12 cellular contexts compared by ENCODE assay signal in the genomic region with DNA sequence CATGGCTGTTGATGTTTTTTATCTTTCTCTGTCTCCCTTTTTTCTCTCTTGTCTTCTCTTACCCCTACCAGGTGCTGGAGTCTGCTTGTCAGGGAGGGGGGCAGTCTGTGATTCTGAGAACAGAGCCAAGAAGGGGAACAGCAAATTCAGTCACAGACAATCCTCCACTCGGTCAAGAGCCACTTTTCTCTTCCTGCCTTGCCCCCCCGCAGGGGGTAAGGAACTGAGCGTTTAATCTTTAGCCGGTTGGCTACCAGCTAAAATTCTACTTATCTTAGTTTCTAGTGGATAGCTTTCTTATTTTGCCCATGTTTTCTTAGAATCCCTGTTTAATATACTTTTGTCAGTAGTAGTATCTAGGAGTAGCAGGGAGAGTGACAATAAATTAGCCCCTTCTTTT. TPM values are rescaled to one million over a fixed set of nuclear protein-coding genes. Genes with fewer than 3 reads are reported as not detected.
DNase-seq lines count a peak whose midpoint lies in the region; ATAC-seq, FAIRE-seq and TF ChIP-seq lines count a peak whose summit lies in the region.
"Had no signal": no experiment of that assay in that cellular context is flagged by ENCODE, and none has a peak within 500 bp of the region (broad histone marks: within the 10 kb centered on the region; RNA-seq: fewer than 3 reads in every experiment).

No MANE protein-coding gene starts in this region.

- H3K27ac ChIP-seq in astrocyte (ENCODE audit: low read depth, low read length): no peak overlapping the region
- peak overlapping the region; percentile 83 to 90 for H3K27ac ChIP-seq in aorta (ENCODE audit: low read depth in 1 of 2, low read length in 2 of 2)
- H3K27ac ChIP-seq: adrenal gland had no signal

- H3K9me3 ChIP-seq in astrocyte (ENCODE audit: insufficient read depth, low read depth, low read length) (no peaks in the 10 kb centered on the region), aorta (ENCODE audit: control insufficient read depth, low read length) (no peaks in the 10 kb centered on the region)
- H3K9me3 ChIP-seq: adrenal gland, SJSA1 had no signal

- WGBS in aorta, 2 donors: 3% methylated on average over 4 of the region's 4 CpGs
- WGBS in lower leg skin, 2 donors: 36 to 65% methylated on average over 4 of the region's 4 CpGs

- H3K4me1 Mint-ChIP-seq in stimulated activated naive CD8-positive, alpha-beta T cell treated with anti-CD3 and anti-CD28 coated beads, Interleukin-15, Interleukin-2, amounts not matched to agents 100 ng/mL and 50 ng/mL, for 24 hours (ENCODE audit: low read depth): peaks cover 22% of the 10 kb centered on the region
- H3K4me1 Mint-ChIP-seq in astrocyte (ENCODE audit: low read depth, unreplicated experiment): peaks cover 22% of the 10 kb centered on the region

- no peak for TF ChIP-seq POLR2A in lower leg skin (IDR thresholded peaks at IDR 0.05)

- no peak overlapping the region for H2AFZ ChIP-seq in astrocyte (ENCODE audit: low read depth, low read length)

- peak overlapping the region; percentile 24 for H3K9ac ChIP-seq in astrocyte (ENCODE audit: low read length)

- H3K36me3 ChIP-seq in astrocyte (ENCODE audit: insufficient read depth, low read length) (no peaks in the 10 kb centered on the region), aorta (ENCODE audit: control insufficient read depth in 1 of 2, insufficient read depth in 2 of 2, low read length in 1 of 2) (no peaks in the 10 kb centered on the region)
- H3K36me3 ChIP-seq: adrenal gland had no signal

- no peaks in the 10 kb centered on the region for H3K36me3 Mint-ChIP-seq in stimulated activated naive CD8-positive, alpha-beta T cell treated with anti-CD3 and anti-CD28 coated beads, Interleukin-15, Interleukin-2, amounts not matched to agents 100 ng/mL and 50 ng/mL, for 24 hours (ENCODE audit: low read depth)
- peaks cover 4% of the 10 kb centered on the region for H3K36me3 Mint-ChIP-seq in astrocyte (ENCODE audit: low read depth, unreplicated experiment)

- ATAC-seq in stimulated activated naive CD8-positive, alpha-beta T cell treated with anti-CD3 and anti-CD28 coated beads, Interleukin-15, Interleukin-2, amounts not matched to agents 100 U/mL and 50 U/mL, for 24 hours: no peak
- ATAC-seq in aorta (ENCODE audit: low FRiP score) (no peak), HG03469 (IDR thresholded peaks at IDR 0.05; ENCODE audit: unreplicated experiment) (no peak)

- peaks cover 7% of the 10 kb centered on the region for H3K27me3 Mint-ChIP-seq in stimulated activated naive CD8-positive, alpha-beta T cell treated with anti-CD3 and anti-CD28 coated beads, Interleukin-15, Interleukin-2, amounts not matched to agents 100 ng/mL and 50 ng/mL, for 24 hours
- no peaks in the 10 kb centered on the region for H3K27me3 Mint-ChIP-seq in astrocyte (ENCODE audit: low read depth, unreplicated experiment)

- peak overlapping the region; percentile 75 for H3K4me3 Mint-ChIP-seq in stimulated activated naive CD8-positive, alpha-beta T cell treated with anti-CD3 and anti-CD28 coated beads, Interleukin-15, Interleukin-2, amounts not matched to agents 100 ng/mL and 50 ng/mL, for 24 hours
- peak overlapping the region; percentile 91 for H3K4me3 Mint-ChIP-seq in astrocyte (ENCODE audit: unreplicated experiment)

- no peaks in the 10 kb centered on the region for H3K9me3 Mint-ChIP-seq in stimulated activated naive CD8-positive, alpha-beta T cell treated with anti-CD3 and anti-CD28 coated beads, Interleukin-15, Interleukin-2, amounts not matched to agents 100 ng/mL and 50 ng/mL, for 24 hours
- H3K9me3 Mint-ChIP-seq in astrocyte (ENCODE audit: unreplicated experiment): no peaks in the 10 kb centered on the region

- H3K27ac Mint-ChIP-seq in stimulated activated naive CD8-positive, alpha-beta T cell treated with anti-CD3 and anti-CD28 coated beads, Interleukin-15, Interleukin-2, amounts not matched to agents 100 ng/mL and 50 ng/mL, for 24 hours: no peak overlapping the region
- peak overlapping the region; percentile 88 for H3K27ac Mint-ChIP-seq in astrocyte (ENCODE audit: unreplicated experiment)

- no peak for DNase-seq in stimulated activated naive CD8-positive, alpha-beta T cell treated with anti-CD3 and anti-CD28 coated beads, Interleukin-15, Interleukin-2, amounts not matched to agents 100 U/mL and 50 U/mL, for 24 hours
- DNase-seq in astrocyte (ENCODE audit: low read depth) (no peak), midbrain (lab: John Stamatoyannopoulos, UW) (peak; percentile 14), aorta (no peak), lower leg skin (ENCODE audit: low spot score in 2 of 2) (no peak)
- DNase-seq in stimulated activated CD4-positive, alpha-beta T cell treated with anti-CD3 and anti-CD28 coated beads, Interleukin-4, amount 100 ng/mL, for 1 hour: no peak
- DNase-seq: adrenal gland, DMS 273 treated with DMSO at 0.1 percent for 48 hours, NCI-H1417 had no signal

- H4K20me1 ChIP-seq in astrocyte (ENCODE audit: insufficient read depth, low read length): peaks cover 44% of the 10 kb centered on the region

- H3K79me2 ChIP-seq in astrocyte (ENCODE audit: insufficient read depth, low read length): peaks cover 66% of the 10 kb centered on the region

- no peak for FAIRE-seq in astrocyte (lab: Jason Lieb, UNC)

- intact Hi-C loops in aorta (cut with DNase I): loop anchor here (5.0 kb wide), 3 partner anchors 38 to 667 kb away; a partner anchor contains a TSS
- intact Hi-C loops in lower leg skin (cut with DNase I; ENCODE audit: low total_unique reads): no loop called here

- H3K27me3 ChIP-seq in astrocyte (ENCODE audit: insufficient read depth, low read length) (no peaks in the 10 kb centered on the region), aorta (ENCODE audit: control insufficient read depth in 1 of 2, insufficient read depth in 2 of 2, low read length in 1 of 2) (no peaks in the 10 kb centered on the region)
- H3K27me3 ChIP-seq: adrenal gland, SJSA1 had no signal

- H3K4me1 ChIP-seq in astrocyte (ENCODE audit: insufficient read depth, low read length) (peaks cover 10% of the 10 kb centered on the region), aorta (ENCODE audit: control insufficient read depth in 1 of 2, insufficient read depth in 2 of 2, low read length in 2 of 2) (peaks cover 2 to 3% of the 10 kb centered on the region in 2 donors)

- TF ChIP-seq CTCF in astrocyte (IDR thresholded peaks at IDR 0.05; ENCODE audit: insufficient read depth, low read depth, low read length) (no peak), lower leg skin (IDR thresholded peaks at IDR 0.05) (no peak)

- H3K4me3 ChIP-seq in astrocyte (ENCODE audit: insufficient read depth, low read depth, low read length): no peak overlapping the region
- H3K4me3 ChIP-seq in aorta (ENCODE audit: low read length in 2 of 2): peak overlapping the region; percentile 27 to 69
- no peak overlapping the region for H3K4me3 ChIP-seq in lower leg skin (ENCODE audit: low read depth, poor library complexity, severe bottlenecking)
- H3K4me3 ChIP-seq: SJSA1 had no signal

- H3K4me2 ChIP-seq in astrocyte (ENCODE audit: low read length): peak overlapping the region; percentile 97

RNA-seq across cellular contexts. Expression of a gene that starts 1.9 kb away (rescaled TPM):
- total RNA-seq in astrocyte: 34.1 and 36.6 TPM in 2 replicates
- total RNA-seq in aorta: 100 to 1,000 TPM in 1 of 2 donors, 10 to 100 TPM in 1; 76.2 to 100 TPM
- polyA plus RNA-seq in aorta: 100 to 1,000 TPM in 1 of 2 donors, 10 to 100 TPM in 1; 42.6 to 117 TPM
- 10 to 100 TPM in 3 of 4 donors, 1 to 10 TPM in 1; 5.8 to 17.9 (median 11.8) TPM for total RNA-seq in lower leg skin

RNA-seq across cellular contexts. Expression of a gene that starts 37.1 kb away (rescaled TPM):
- total RNA-seq in astrocyte (86.4 and 105 TPM in 2 replicates), aorta (100 to 1,000 TPM in 1 of 2 donors, 10 to 100 TPM in 1; 59.7 to 470 TPM), lower leg skin (100 to 1,000 TPM in 1 of 4 donors, 10 to 100 TPM in 3; 23.2 to 117 (median 33.2) TPM)
- polyA plus RNA-seq in aorta: 10 to 100 TPM in 1 of 2 donors, under 1 TPM in 1; 0.67 to 11.8 TPM

Comparison
In these comparisons a context has a peak if more than half of its experiments do, and no peak if none do; other contexts are left out.
1. H3K4me3 ChIP-seq: peak in aorta (2 of 2); none in astrocyte (single experiment) and lower leg skin (single experiment).